Comparison of ENCODE assay signal across 26 cellular contexts in genomic region chr22:41249442-41249841, GRCh38. TPM values are rescaled to one million over a fixed set of nuclear protein-coding genes. Genes with fewer than 3 reads are reported as not detected.
DNase-seq lines count a peak whose midpoint lies in the region; ATAC-seq and TF ChIP-seq lines count a peak whose summit lies in the region.
"Had no signal": no experiment of that assay in that cellular context is flagged by ENCODE, and none has a peak within 500 bp of the region (broad histone marks: within the 10 kb centered on the region; RNA-seq: fewer than 3 reads in every experiment).

No MANE protein-coding gene starts in this region.

- no peaks in the 10 kb centered on the region for H3K4me1 ChIP-seq in HEK293 (ENCODE audit: control insufficient read depth, insufficient read depth, low read length)
- H3K4me1 ChIP-seq in osteoblast (ENCODE audit: insufficient read depth, low read length), result no peaks in the 10 kb centered on the region
- H3K4me1 ChIP-seq: A549, BE2C had no signal

- no peak for DNase-seq in activated naive CD8-positive, alpha-beta T cell treated with anti-CD3 and anti-CD28 coated beads, Interleukin-2, amount 50 U/mL, for 24 hours
- peak; percentile 72 for DNase-seq in osteoblast (ENCODE audit: insufficient read length, low spot score, missing footprints)
- no peak for DNase-seq in iPS-NIHi11 (ENCODE audit: low spot score)
- DNase-seq: 8988T; ACHN; AML-193; BE2C; CD4-positive, alpha-beta T cell; CD8-positive, alpha-beta memory T cell; DMS 273 treated with DMSO at 0.1 percent for 48 hours; DMS79; EL; GDM1; GM23248; H9; HFFc6 had no signal

- H3K4me1 Mint-ChIP-seq in activated naive CD8-positive, alpha-beta T cell (ENCODE audit: low read depth), result no peaks in the 10 kb centered on the region
- no peaks in the 10 kb centered on the region for H3K4me1 Mint-ChIP-seq in activated naive CD8-positive, alpha-beta T cell treated with anti-CD3 and anti-CD28 coated beads, Interleukin-2, amount 50 U/mL, for 24 hours
- H3K4me1 Mint-ChIP-seq: CD8-positive, alpha-beta memory T cell; H9 had no signal

- CTCF ChIA-PET in HEK293 (lab: Yijun Ruan, JAX), result no interaction called here

- H3K4me3 Mint-ChIP-seq in activated naive CD8-positive, alpha-beta T cell, result no peak overlapping the region
- H3K4me3 Mint-ChIP-seq in activated naive CD8-positive, alpha-beta T cell treated with anti-CD3 and anti-CD28 coated beads, Interleukin-2, amount 50 U/mL, for 24 hours, result no peak overlapping the region
- H3K4me3 Mint-ChIP-seq: CD14-positive monocyte; CD4-positive, alpha-beta T cell; CD8-positive, alpha-beta memory T cell; H9; HFFc6 had no signal

- no peaks in the 10 kb centered on the region for H3K36me3 Mint-ChIP-seq in activated naive CD8-positive, alpha-beta T cell
- peaks cover 37% of the 10 kb centered on the region for H3K36me3 Mint-ChIP-seq in activated naive CD8-positive, alpha-beta T cell treated with anti-CD3 and anti-CD28 coated beads, Interleukin-2, amount 50 U/mL, for 24 hours (ENCODE audit: low read depth)

- no peaks in the 10 kb centered on the region for H3K79me2 ChIP-seq in osteoblast (ENCODE audit: insufficient read depth, low read length)

- H4K20me1 ChIP-seq in osteoblast (ENCODE audit: insufficient read depth, low read length), result peaks cover 20% of the 10 kb centered on the region

- POLR2A ChIA-PET in HEK293 (lab: Yijun Ruan, JAX), result no interaction called here

- H3K9me3 Mint-ChIP-seq in activated naive CD8-positive, alpha-beta T cell (ENCODE audit: low read depth), result no peaks in the 10 kb centered on the region
- H3K9me3 Mint-ChIP-seq in activated naive CD8-positive, alpha-beta T cell treated with anti-CD3 and anti-CD28 coated beads, Interleukin-2, amount 50 U/mL, for 24 hours, result no peaks in the 10 kb centered on the region
- H3K9me3 Mint-ChIP-seq: CD14-positive monocyte; CD4-positive, alpha-beta T cell; CD8-positive, alpha-beta memory T cell; H9; HFFc6 had no signal

- H3K27ac ChIP-seq in HEK293 (ENCODE audit: extremely low read depth, low read depth, low read length), result peak overlapping the region; percentile 17; the same call in 1 of the 2 replicates
- peak overlapping the region; percentile 0 for H3K27ac ChIP-seq in angular gyrus (ENCODE audit: low read depth, low read length)
- no peak overlapping the region for H3K27ac ChIP-seq in osteoblast (ENCODE audit: low read depth, low read length)
- H3K27ac ChIP-seq: A549; BLaER1 treated with 17β-estradiol and CSF1 and Interleukin-3, amounts not matched to agents 10 nM and 100 nM; GM23248 had no signal

- no peaks in the 10 kb centered on the region for H3K27me3 Mint-ChIP-seq in activated naive CD8-positive, alpha-beta T cell
- H3K27me3 Mint-ChIP-seq in activated naive CD8-positive, alpha-beta T cell treated with anti-CD3 and anti-CD28 coated beads, Interleukin-2, amount 50 U/mL, for 24 hours, result no peaks in the 10 kb centered on the region
- H3K27me3 Mint-ChIP-seq: CD4-positive, alpha-beta T cell; CD8-positive, alpha-beta memory T cell had no signal

- no peak for ATAC-seq in activated naive CD8-positive, alpha-beta T cell treated with anti-CD3 and anti-CD28 coated beads, Interleukin-2, amount 50 U/mL, for 24 hours
- no peak for ATAC-seq in HG03135 (IDR thresholded peaks at IDR 0.05; ENCODE audit: unreplicated experiment)
- ATAC-seq: A549, GM12878, HCT116 had no signal

- H3K4me2 ChIP-seq in osteoblast (ENCODE audit: insufficient read depth, low read length), result no peak overlapping the region
- H3K4me2 ChIP-seq: A549; BLaER1 treated with 17β-estradiol and CSF1 and Interleukin-3, amounts not matched to agents 10 nM and 100 nM had no signal

- peak overlapping the region; percentile 46 for H3K27ac Mint-ChIP-seq in activated naive CD8-positive, alpha-beta T cell
- no peak overlapping the region for H3K27ac Mint-ChIP-seq in activated naive CD8-positive, alpha-beta T cell treated with anti-CD3 and anti-CD28 coated beads, Interleukin-2, amount 50 U/mL, for 24 hours
- H3K27ac Mint-ChIP-seq: CD4-positive, alpha-beta T cell; CD8-positive, alpha-beta memory T cell; H9; HFFc6 had no signal

- no peak overlapping the region for H3K4me3 ChIP-seq in HEK293 (ENCODE audit: low read depth, low read length)
- no peak overlapping the region for H3K4me3 ChIP-seq in osteoblast (ENCODE audit: insufficient read depth, low read length)
- H3K4me3 ChIP-seq: A549; BLaER1 treated with 17β-estradiol and CSF1 and Interleukin-3, amounts not matched to agents 10 nM and 100 nM; GM12878; GM23248 had no signal

- H3K27me3 ChIP-seq in osteoblast (ENCODE audit: insufficient read depth, low read length), result no peaks in the 10 kb centered on the region
- H3K27me3 ChIP-seq: BE2C; BLaER1 treated with 17β-estradiol and CSF1 and Interleukin-3, amounts not matched to agents 10 nM and 100 nM had no signal

- H3K36me3 ChIP-seq in HEK293 (ENCODE audit: control insufficient read depth in 2 of 2, insufficient read depth in 1 of 2, low read length in 2 of 2) (peaks cover 48 to 92% of the 10 kb centered on the region in 2 experiments; a peak in 2 of 3 replicates), osteoblast (ENCODE audit: insufficient read depth, low read length) (peaks cover 81% of the 10 kb centered on the region)

- TF ChIP-seq CTCF in HEK293 (tag by site-specific recombination; IDR thresholded peaks at IDR 0.05) (no peak), osteoblast (IDR thresholded peaks at IDR 0.05; ENCODE audit: extremely low read depth, low read depth, low read length) (no peak)

- no peaks in the 10 kb centered on the region for H3K9me3 ChIP-seq in HEK293 (ENCODE audit: control insufficient read depth, insufficient read depth, low read depth, low read length)
- no peaks in the 10 kb centered on the region for H3K9me3 ChIP-seq in osteoblast (ENCODE audit: low read depth, low read length)
- H3K9me3 ChIP-seq: A549; BE2C; BLaER1 treated with 17β-estradiol and CSF1 and Interleukin-3, amounts not matched to agents 10 nM and 100 nM had no signal

- H2AFZ ChIP-seq in osteoblast (ENCODE audit: low read length), result no peak overlapping the region
- H2AFZ ChIP-seq: GM23248 had no signal

TF ChIP-seq in HEK293, 187 proteins besides CTCF, POLR2A, EP300 and RAD21:
- TF ChIP-seq PATZ1 (tag by site-specific recombination; IDR thresholded peaks at IDR 0.05), result no peak
- TF ChIP-seq ZNF350 (tag by site-specific recombination; IDR thresholded peaks at IDR 0.05), result no peak
- TF ChIP-seq ZBTB7A (tag by site-specific recombination; IDR thresholded peaks at IDR 0.05; ENCODE audit: low read depth), result no peak
- no peak for TF ChIP-seq ZNF791 (tag by site-specific recombination; IDR thresholded peaks at IDR 0.05)
- TF ChIP-seq HOXC10 (CRISPR knock-in tag; IDR thresholded peaks at IDR 0.05), result 0 out of 2 replicates have a peak, but pooled peaks have one; percentile 60
- no peak for TF ChIP-seq ZNF580 (tag by site-specific recombination; IDR thresholded peaks at IDR 0.05)
- no peak for TF ChIP-seq ZNF544 (tag by site-specific recombination; IDR thresholded peaks at IDR 0.05)

RNA-seq across cellular contexts. Expression of gene CHADL, which starts 8.7 kb away (rescaled TPM):
- total RNA-seq in osteoblast, result 1.1 and 1.2 TPM in 2 replicates
- total RNA-seq: GM12878, H4 had no signal

RNA-seq across cellular contexts. Expression of gene RANGAP1, which starts 36.5 kb away (rescaled TPM):
- total RNA-seq in osteoblast, result 29.8 and 31.8 TPM in 2 replicates

RNA-seq across cellular contexts. Expression of gene L3MBTL2, which starts 44.3 kb away (rescaled TPM):
- 21.5 and 22.8 TPM in 2 replicates for total RNA-seq in osteoblast

RNA-seq across cellular contexts. Expression of gene ZC3H7B, which starts 51.9 kb away (rescaled TPM):
- total RNA-seq in osteoblast, result 43.6 and 53.6 TPM in 2 replicates
